In the genomic region with DNA sequence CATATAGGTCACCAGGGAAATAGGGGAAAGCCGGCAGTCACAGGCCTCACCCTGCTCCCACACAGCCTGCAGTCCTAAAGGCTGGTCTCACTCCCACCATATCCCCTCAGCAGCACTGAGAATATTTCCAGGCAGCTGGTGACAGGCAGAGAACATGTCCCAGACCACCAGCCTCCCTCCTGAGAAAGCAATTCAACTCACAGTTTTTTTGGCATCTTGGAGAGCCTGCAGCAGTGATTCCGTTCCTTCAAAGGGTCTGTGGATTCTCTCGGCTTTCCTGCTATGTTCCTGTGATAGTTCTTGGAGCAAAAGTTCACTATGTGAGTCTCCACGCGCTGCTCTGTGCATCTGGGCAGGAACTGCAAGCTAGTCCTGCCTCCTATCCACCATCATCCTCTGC, we compare ENCODE assay signal across 1 cellular context.
TF ChIP-seq lines count a peak whose summit lies in the region.

No MANE protein-coding gene starts in this region.

TF ChIP-seq in SK-N-SH, 30 proteins besides CTCF, POLR2A, EP300 and RAD21 (continued from another document):
- TF ChIP-seq, protein P1, sequence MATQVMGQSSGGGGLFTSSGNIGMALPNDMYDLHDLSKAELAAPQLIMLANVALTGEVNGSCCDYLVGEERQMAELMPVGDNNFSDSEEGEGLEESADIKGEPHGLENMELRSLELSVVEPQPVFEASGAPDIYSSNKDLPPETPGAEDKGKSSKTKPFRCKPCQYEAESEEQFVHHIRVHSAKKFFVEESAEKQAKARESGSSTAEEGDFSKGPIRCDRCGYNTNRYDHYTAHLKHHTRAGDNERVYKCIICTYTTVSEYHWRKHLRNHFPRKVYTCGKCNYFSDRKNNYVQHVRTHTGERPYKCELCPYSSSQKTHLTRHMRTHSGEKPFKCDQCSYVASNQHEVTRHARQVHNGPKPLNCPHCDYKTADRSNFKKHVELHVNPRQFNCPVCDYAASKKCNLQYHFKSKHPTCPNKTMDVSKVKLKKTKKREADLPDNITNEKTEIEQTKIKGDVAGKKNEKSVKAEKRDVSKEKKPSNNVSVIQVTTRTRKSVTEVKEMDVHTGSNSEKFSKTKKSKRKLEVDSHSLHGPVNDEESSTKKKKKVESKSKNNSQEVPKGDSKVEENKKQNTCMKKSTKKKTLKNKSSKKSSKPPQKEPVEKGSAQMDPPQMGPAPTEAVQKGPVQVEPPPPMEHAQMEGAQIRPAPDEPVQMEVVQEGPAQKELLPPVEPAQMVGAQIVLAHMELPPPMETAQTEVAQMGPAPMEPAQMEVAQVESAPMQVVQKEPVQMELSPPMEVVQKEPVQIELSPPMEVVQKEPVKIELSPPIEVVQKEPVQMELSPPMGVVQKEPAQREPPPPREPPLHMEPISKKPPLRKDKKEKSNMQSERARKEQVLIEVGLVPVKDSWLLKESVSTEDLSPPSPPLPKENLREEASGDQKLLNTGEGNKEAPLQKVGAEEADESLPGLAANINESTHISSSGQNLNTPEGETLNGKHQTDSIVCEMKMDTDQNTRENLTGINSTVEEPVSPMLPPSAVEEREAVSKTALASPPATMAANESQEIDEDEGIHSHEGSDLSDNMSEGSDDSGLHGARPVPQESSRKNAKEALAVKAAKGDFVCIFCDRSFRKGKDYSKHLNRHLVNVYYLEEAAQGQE (IDR thresholded peaks at IDR 0.05; ENCODE audit: low read depth, low read length) = no peak
- TF ChIP-seq YY1 (IDR thresholded peaks at IDR 0.05; ENCODE audit: low read depth) (no peak), SIN3A (IDR thresholded peaks at IDR 0.05; ENCODE audit: borderline replicate concordance, low read depth, low read length) (no peak), GABPA (IDR thresholded peaks at IDR 0.05; ENCODE audit: low read depth) (no peak), RFX5 (IDR thresholded peaks at IDR 0.05; ENCODE audit: low read length) (no peak), RCOR1 (IDR thresholded peaks at IDR 0.05; ENCODE audit: low read length) (no peak), TAF1 (IDR thresholded peaks at IDR 0.05; ENCODE audit: borderline replicate concordance, low read depth, low read length) (no peak), FOXJ3 (CRISPR knock-in tag; IDR thresholded peaks at IDR 0.05) (no peak), TEAD4 (IDR thresholded peaks at IDR 0.05; ENCODE audit: borderline replicate concordance, insufficient read depth) (no peak)
- TF ChIP-seq, protein P2, sequence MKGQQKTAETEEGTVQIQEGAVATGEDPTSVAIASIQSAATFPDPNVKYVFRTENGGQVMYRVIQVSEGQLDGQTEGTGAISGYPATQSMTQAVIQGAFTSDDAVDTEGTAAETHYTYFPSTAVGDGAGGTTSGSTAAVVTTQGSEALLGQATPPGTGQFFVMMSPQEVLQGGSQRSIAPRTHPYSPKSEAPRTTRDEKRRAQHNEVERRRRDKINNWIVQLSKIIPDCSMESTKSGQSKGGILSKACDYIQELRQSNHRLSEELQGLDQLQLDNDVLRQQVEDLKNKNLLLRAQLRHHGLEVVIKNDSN (IDR thresholded peaks at IDR 0.05; ENCODE audit: borderline replicate concordance, low read depth) = no peak
- TF ChIP-seq, protein P3, sequence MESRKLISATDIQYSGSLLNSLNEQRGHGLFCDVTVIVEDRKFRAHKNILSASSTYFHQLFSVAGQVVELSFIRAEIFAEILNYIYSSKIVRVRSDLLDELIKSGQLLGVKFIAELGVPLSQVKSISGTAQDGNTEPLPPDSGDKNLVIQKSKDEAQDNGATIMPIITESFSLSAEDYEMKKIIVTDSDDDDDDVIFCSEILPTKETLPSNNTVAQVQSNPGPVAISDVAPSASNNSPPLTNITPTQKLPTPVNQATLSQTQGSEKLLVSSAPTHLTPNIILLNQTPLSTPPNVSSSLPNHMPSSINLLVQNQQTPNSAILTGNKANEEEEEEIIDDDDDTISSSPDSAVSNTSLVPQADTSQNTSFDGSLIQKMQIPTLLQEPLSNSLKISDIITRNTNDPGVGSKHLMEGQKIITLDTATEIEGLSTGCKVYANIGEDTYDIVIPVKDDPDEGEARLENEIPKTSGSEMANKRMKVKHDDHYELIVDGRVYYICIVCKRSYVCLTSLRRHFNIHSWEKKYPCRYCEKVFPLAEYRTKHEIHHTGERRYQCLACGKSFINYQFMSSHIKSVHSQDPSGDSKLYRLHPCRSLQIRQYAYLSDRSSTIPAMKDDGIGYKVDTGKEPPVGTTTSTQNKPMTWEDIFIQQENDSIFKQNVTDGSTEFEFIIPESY (IDR thresholded peaks at IDR 0.05; ENCODE audit: borderline replicate concordance, low read depth) = no peak
TF ChIP-seq in SK-N-SH: peak in this region for 0.
